In genomic region chr22:43542681-43543521, GRCh38 we compare ENCODE assay signal across 27 cellular contexts.
"Had no signal": no experiment of that assay in that cellular context is flagged by ENCODE, and none has a peak within 500 bp of the region (broad histone marks: within the 10 kb centered on the region; RNA-seq: fewer than 3 reads in every experiment).

No MANE protein-coding gene starts in this region.

- H3K4me3 Mint-ChIP-seq: activated CD8-positive, alpha-beta T cell treated with anti-CD3 and anti-CD28 coated beads for 36 hours; activated naive CD8-positive, alpha-beta T cell; activated naive CD8-positive, alpha-beta T cell treated with anti-CD3 and anti-CD28 coated beads, Interleukin-2, amount 50 U/mL, for 24 hours; activated T-cell treated with anti-CD3 and anti-CD28 coated beads, Interleukin-2, amount 50 U/mL, for 4 hours had no signal

- H3K27ac Mint-ChIP-seq: activated CD8-positive, alpha-beta T cell treated with anti-CD3 and anti-CD28 coated beads for 36 hours; activated naive CD8-positive, alpha-beta T cell; activated naive CD8-positive, alpha-beta T cell treated with anti-CD3 and anti-CD28 coated beads, Interleukin-2, amount 50 U/mL, for 24 hours had no signal

- H3K27ac ChIP-seq: brain microvascular endothelial cell, SJCRH30, SK-N-MC, WERI-Rb-1 had no signal

- H3K36me3 Mint-ChIP-seq: activated naive CD8-positive, alpha-beta T cell had no signal

- ATAC-seq: activated CD8-positive, alpha-beta T cell treated with anti-CD3 and anti-CD28 coated beads for 36 hours; activated naive CD8-positive, alpha-beta T cell treated with anti-CD3 and anti-CD28 coated beads, Interleukin-2, amount 50 U/mL, for 24 hours; activated T-cell treated with anti-CD3 and anti-CD28 coated beads, Interleukin-2, amount 50 U/mL, for 4 hours; Panc1 had no signal

- DNase-seq: activated CD4-positive, alpha-beta T cell treated with anti-CD3 and anti-CD28 coated beads for 1 hour; activated CD4-positive, alpha-beta T cell treated with anti-CD3 and anti-CD28 coated beads for 48 hours; activated CD4-positive, CD25-positive, alpha-beta regulatory T cell; activated CD8-positive, alpha-beta T cell treated with anti-CD3 and anti-CD28 coated beads for 36 hours; activated gamma-delta T cell; activated naive CD4-positive, alpha-beta T cell treated with Interleukin-2 at 50 U/mL for 16 hours; activated naive CD8-positive, alpha-beta T cell treated with anti-CD3 and anti-CD28 coated beads, Interleukin-2, amount 50 U/mL, for 24 hours; activated T-cell treated with anti-CD3 and anti-CD28 coated beads for 4 hours; activated T-cell treated with anti-CD3 and anti-CD28 coated beads, Interleukin-2, amount 50 U/mL, for 4 hours; anterior cingulate cortex; brain microvascular endothelial cell; central memory CD4-positive, alpha-beta T cell; Karpas-422; KBM-7; NCI-H1105; NCI-H1417 treated with DMSO at 0.1 percent for 48 hours; NCI-H187 treated with DMSO at 0.1 percent for 48 hours; NCI-H2081 treated with DMSO at 0.1 percent for 48 hours; NCI-H226; NCI-H524 treated with DMSO at 0.1 percent for 48 hours; SHP77; SJCRH30; T1000; WERI-Rb-1 had no signal

- H3K4me3 ChIP-seq: SJCRH30, SK-N-MC had no signal

- H3K4me1 ChIP-seq: SJCRH30 had no signal

- H3K9me3 Mint-ChIP-seq: activated CD8-positive, alpha-beta T cell treated with anti-CD3 and anti-CD28 coated beads for 36 hours; activated naive CD8-positive, alpha-beta T cell treated with anti-CD3 and anti-CD28 coated beads, Interleukin-2, amount 50 U/mL, for 24 hours; activated T-cell treated with anti-CD3 and anti-CD28 coated beads, Interleukin-2, amount 50 U/mL, for 4 hours had no signal

- H3K27me3 ChIP-seq: brain microvascular endothelial cell had no signal

- H3K9me3 ChIP-seq: SJCRH30 had no signal

- H3K36me3 ChIP-seq: brain microvascular endothelial cell, SJCRH30, WERI-Rb-1 had no signal

- H3K4me1 Mint-ChIP-seq: activated naive CD8-positive, alpha-beta T cell treated with anti-CD3 and anti-CD28 coated beads, Interleukin-2, amount 50 U/mL, for 24 hours had no signal
